In genomic region chr21:43082587-43083300, GRCh38 we compare ENCODE assay signal across 2 cellular contexts. TPM values are rescaled to one million over a fixed set of nuclear protein-coding genes. Genes with fewer than 3 reads are reported as not detected.
"Had no signal": no experiment of that assay in that cellular context is flagged by ENCODE, and none has a peak within 500 bp of the region (broad histone marks: within the 10 kb centered on the region; RNA-seq: fewer than 3 reads in every experiment).

No MANE protein-coding gene starts in this region.

RNA-seq across cellular contexts. Expression of gene CBS, which starts 7.1 kb away (rescaled TPM):
- total RNA-seq: HT-29 had no signal
- polyA plus RNA-seq: IgD-negative memory B cell had no signal
